1 cellular context compared by ENCODE assay signal in the genomic region with DNA sequence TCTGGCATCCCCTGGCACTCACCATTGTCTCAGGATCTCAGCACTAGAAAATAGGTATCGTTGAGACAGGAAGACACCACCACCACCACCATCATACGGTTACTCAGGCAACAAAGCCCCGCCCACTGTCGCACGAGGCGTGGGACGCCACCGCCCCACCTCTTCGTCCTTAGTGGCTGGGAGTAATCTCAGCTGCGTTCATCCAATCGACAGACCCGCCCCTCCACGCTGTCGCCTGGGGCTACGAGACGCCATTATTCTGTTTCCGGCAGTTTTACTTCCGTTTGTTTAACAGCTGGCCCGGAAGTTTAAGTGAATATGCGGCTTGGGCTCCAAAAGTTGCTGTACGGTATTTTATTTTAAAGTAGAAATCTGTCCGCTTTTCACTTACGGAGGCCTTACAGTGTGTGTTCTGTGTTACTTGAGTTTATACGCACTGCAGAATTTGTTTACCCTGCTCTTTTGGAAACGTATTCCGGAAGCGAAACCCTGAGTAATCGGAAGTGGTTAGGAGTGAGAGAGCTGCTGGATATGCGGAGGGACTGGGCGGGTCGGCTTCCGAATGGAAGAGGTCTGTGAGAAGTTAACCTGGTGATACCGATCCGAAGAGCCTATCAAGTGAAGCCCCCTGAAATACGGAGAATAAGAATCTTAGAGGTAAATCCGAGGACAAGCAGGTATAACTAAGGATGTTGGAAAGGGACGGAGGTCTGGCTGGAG.
TF ChIP-seq lines count a peak whose summit lies in the region.

A gene with protein sequence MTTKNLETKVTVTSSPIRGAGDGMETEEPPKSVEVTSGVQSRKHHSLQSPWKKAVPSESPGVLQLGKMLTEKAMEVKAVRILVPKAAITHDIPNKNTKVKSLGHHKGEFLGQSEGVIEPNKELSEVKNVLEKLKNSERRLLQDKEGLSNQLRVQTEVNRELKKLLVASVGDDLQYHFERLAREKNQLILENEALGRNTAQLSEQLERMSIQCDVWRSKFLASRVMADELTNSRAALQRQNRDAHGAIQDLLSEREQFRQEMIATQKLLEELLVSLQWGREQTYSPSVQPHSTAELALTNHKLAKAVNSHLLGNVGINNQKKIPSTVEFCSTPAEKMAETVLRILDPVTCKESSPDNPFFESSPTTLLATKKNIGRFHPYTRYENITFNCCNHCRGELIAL (plus strand): TSS at position 510 of the 720 bp plus-strand sequence. CDS start 1,328 bp downstream, outside the sequence.
A gene with protein sequence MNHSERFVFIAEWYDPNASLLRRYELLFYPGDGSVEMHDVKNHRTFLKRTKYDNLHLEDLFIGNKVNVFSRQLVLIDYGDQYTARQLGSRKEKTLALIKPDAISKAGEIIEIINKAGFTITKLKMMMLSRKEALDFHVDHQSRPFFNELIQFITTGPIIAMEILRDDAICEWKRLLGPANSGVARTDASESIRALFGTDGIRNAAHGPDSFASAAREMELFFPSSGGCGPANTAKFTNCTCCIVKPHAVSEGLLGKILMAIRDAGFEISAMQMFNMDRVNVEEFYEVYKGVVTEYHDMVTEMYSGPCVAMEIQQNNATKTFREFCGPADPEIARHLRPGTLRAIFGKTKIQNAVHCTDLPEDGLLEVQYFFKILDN (minus strand): TSS at position 112 of the 720 bp plus-strand sequence. CDS start 87 bp downstream, at position 25.

TF ChIP-seq in K562, 482 proteins besides CTCF, POLR2A, EP300 and RAD21 (continued from another document and continues in another):
- TF ChIP-seq SRSF9 (IDR thresholded peaks at IDR 0.05; ENCODE audit: borderline replicate concordance, low read depth, low read length) (no peak), ZNF316 (IDR thresholded peaks at IDR 0.05) (peak; percentile 53), ETV6 (IDR thresholded peaks at IDR 0.05; ENCODE audit: borderline replicate concordance in 1 of 2, low read depth in 2 of 2, low read length in 1 of 2) (peak; percentile 79 to 97), ETV6 (CRISPR knock-in tag; IDR thresholded peaks at IDR 0.05; ENCODE audit: borderline replicate concordance) (no peak), OTX1 (CRISPR knock-in tag; IDR thresholded peaks at IDR 0.05) (no peak), HCFC1 (IDR thresholded peaks at IDR 0.05; ENCODE audit: low read depth, low read length) (peak; percentile 71), ZBTB17 (CRISPR knock-in tag; IDR thresholded peaks at IDR 0.05) (no peak), THAP7 (CRISPR knock-in tag; IDR thresholded peaks at IDR 0.05) (no peak), ATF7 (IDR thresholded peaks at IDR 0.05) (peak; percentile 89), MXI1 (IDR thresholded peaks at IDR 0.05; ENCODE audit: low read depth, low read length) (peak; percentile 94), CXXC5 (CRISPR knock-in tag; IDR thresholded peaks at IDR 0.05) (peak; percentile 90), YY1 (IDR thresholded peaks at IDR 0.05; ENCODE audit: borderline replicate concordance in 1 of 3, control insufficient read depth in 1 of 3, extremely low read depth in 1 of 3, insufficient read depth in 3 of 3, insufficient read length in 1 of 3, insufficient replicate concordance in 2 of 3, low read depth in 1 of 3, low read length in 2 of 3) (peak; percentile 44 to 84 (median 74)), DACH1 (IDR thresholded peaks at IDR 0.05; ENCODE audit: partially characterized antibody) (peak; percentile 96), BRF1 (IDR thresholded peaks at IDR 0.05; ENCODE audit: borderline replicate concordance, extremely low read depth, insufficient read length) (no peak), NR2C2 (CRISPR knock-in tag; IDR thresholded peaks at IDR 0.05) (peak; percentile 91), NR2C2 (tag; IDR thresholded peaks at IDR 0.05) (peak; percentile 100), JUND (IDR thresholded peaks at IDR 0.05; ENCODE audit: borderline replicate concordance, low read depth, low read length) (peak; percentile 30; the same call in 1 of the 2 replicates), JUND (tag; IDR thresholded peaks at IDR 0.05; ENCODE audit: borderline replicate concordance, low read depth, low read length) (peak; percentile 80; the same call in 2 of the 3 replicates), E2F8 (IDR thresholded peaks at IDR 0.05; ENCODE audit: low read depth, partially characterized antibody) (peak; percentile 97), ZNF217 (CRISPR knock-in tag; IDR thresholded peaks at IDR 0.05) (no peak), NFATC3 (IDR thresholded peaks at IDR 0.05) (peak; percentile 82; the same call in 1 of the 2 replicates), SAP30 (IDR thresholded peaks at IDR 0.05; ENCODE audit: borderline replicate concordance, insufficient read depth, low read depth, low read length, poor library complexity, severe bottlenecking) (peak; percentile 65), DNMT1 (IDR thresholded peaks at IDR 0.05) (no peak), ZNF124 (CRISPR knock-in tag; IDR thresholded peaks at IDR 0.05) (no peak), RBM14 (IDR thresholded peaks at IDR 0.05; ENCODE audit: borderline replicate concordance, insufficient read depth, low read depth, low read length) (no peak), TBL1XR1 (IDR thresholded peaks at IDR 0.05; ENCODE audit: low read length in 2 of 2) (peak in 1 of 2 experiments; percentile 33; a peak in 2 of 4 replicates), EHMT2 (IDR thresholded peaks at IDR 0.05) (0 out of 2 replicates have a peak, but pooled peaks have one; percentile 11), KLF1 (tag; IDR thresholded peaks at IDR 0.05) (peak; percentile 89; the same call in 1 of the 2 replicates), ETV5 (CRISPR knock-in tag; IDR thresholded peaks at IDR 0.05; ENCODE audit: low read depth) (peak; percentile 75), ELF4 (CRISPR knock-in tag; IDR thresholded peaks at IDR 0.05) (peak; percentile 35; the same call in 1 of the 2 replicates), RBFOX2 (IDR thresholded peaks at IDR 0.05; ENCODE audit: low read depth, low read length) (peak; percentile 69), SPI1 (IDR thresholded peaks at IDR 0.05; ENCODE audit: borderline replicate concordance, low read depth, low read length) (peak; percentile 47; the same call in 1 of the 2 replicates), TOE1 (IDR thresholded peaks at IDR 0.05; ENCODE audit: borderline replicate concordance) (peak; percentile 26; the same call in 1 of the 2 replicates), TOE1 (CRISPR knock-in tag; IDR thresholded peaks at IDR 0.05; ENCODE audit: borderline replicate concordance, low read depth) (no peak), FOS (IDR thresholded peaks at IDR 0.05; ENCODE audit: extremely low read depth, insufficient read length) (peak; percentile 37), BHLHE40 (IDR thresholded peaks at IDR 0.05; ENCODE audit: low read length) (peak; percentile 84), NCOR1 (IDR thresholded peaks at IDR 0.05) (no peak), ZNF41 (CRISPR knock-in tag; conservative IDR thresholded peaks at IDR 0.05) (no peak), NFIC (IDR thresholded peaks at IDR 0.05) (peak; percentile 18; the same call in 1 of the 2 replicates), ZNF764 (CRISPR knock-in tag; IDR thresholded peaks at IDR 0.05; ENCODE audit: low read depth) (no peak), RCOR1 (IDR thresholded peaks at IDR 0.05; ENCODE audit: borderline replicate concordance in 1 of 2, low read depth in 2 of 2, low read length in 2 of 2) (peak in 1 of 2 experiments; percentile 57; a peak in 2 of 4 replicates), ZNF140 (CRISPR knock-in tag; IDR thresholded peaks at IDR 0.05) (no peak), PREB (CRISPR knock-in tag; IDR thresholded peaks at IDR 0.05) (no peak), ZNF175 (CRISPR knock-in tag; IDR thresholded peaks at IDR 0.05; ENCODE audit: low read depth) (0 out of 2 replicates have a peak, but pooled peaks have one; percentile 49), ASH1L (IDR thresholded peaks at IDR 0.05; ENCODE audit: borderline replicate concordance, low read depth, partially characterized antibody) (peak; percentile 74), SMARCB1 (IDR thresholded peaks at IDR 0.05; ENCODE audit: insufficient read length, low read depth) (no peak), KLF6 (CRISPR knock-in tag; IDR thresholded peaks at IDR 0.05; ENCODE audit: borderline replicate concordance) (0 out of 2 replicates have a peak, but pooled peaks have one; percentile 30), ETV1 (tag; conservative IDR thresholded peaks at IDR 0.05; ENCODE audit: low read depth) (peak; percentile 96), E2F5 (CRISPR knock-in tag; IDR thresholded peaks at IDR 0.05) (peak; percentile 56; the same call in 1 of the 2 replicates)
- TF ChIP-seq, protein P1, sequence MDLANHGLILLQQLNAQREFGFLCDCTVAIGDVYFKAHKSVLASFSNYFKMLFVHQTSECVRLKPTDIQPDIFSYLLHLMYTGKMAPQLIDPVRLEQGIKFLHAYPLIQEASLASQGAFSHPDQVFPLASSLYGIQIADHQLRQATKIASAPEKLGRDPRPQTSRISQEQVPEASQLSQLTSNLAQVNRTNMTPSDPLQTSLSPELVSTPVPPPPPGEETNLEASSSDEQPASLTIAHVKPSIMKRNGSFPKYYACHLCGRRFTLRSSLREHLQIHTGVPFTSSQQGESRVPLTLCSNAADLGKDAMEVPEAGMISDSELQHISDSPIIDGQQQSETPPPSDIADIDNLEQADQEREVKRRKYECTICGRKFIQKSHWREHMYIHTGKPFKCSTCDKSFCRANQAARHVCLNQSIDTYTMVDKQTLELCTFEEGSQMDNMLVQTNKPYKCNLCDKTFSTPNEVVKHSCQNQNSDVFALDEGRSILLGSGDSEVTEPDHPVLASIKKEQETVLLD (IDR thresholded peaks at IDR 0.05), result no peak
- TF ChIP-seq, protein P2, sequence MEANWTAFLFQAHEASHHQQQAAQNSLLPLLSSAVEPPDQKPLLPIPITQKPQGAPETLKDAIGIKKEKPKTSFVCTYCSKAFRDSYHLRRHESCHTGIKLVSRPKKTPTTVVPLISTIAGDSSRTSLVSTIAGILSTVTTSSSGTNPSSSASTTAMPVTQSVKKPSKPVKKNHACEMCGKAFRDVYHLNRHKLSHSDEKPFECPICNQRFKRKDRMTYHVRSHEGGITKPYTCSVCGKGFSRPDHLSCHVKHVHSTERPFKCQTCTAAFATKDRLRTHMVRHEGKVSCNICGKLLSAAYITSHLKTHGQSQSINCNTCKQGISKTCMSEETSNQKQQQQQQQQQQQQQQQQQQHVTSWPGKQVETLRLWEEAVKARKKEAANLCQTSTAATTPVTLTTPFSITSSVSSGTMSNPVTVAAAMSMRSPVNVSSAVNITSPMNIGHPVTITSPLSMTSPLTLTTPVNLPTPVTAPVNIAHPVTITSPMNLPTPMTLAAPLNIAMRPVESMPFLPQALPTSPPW (CRISPR knock-in tag; IDR thresholded peaks at IDR 0.05), result peak; percentile 65
- TF ChIP-seq, protein P3, sequence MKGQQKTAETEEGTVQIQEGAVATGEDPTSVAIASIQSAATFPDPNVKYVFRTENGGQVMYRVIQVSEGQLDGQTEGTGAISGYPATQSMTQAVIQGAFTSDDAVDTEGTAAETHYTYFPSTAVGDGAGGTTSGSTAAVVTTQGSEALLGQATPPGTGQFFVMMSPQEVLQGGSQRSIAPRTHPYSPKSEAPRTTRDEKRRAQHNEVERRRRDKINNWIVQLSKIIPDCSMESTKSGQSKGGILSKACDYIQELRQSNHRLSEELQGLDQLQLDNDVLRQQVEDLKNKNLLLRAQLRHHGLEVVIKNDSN (CRISPR knock-in tag; IDR thresholded peaks at IDR 0.05), result 0 out of 2 replicates have a peak, but pooled peaks have one; percentile 37
